In the genomic region with DNA sequence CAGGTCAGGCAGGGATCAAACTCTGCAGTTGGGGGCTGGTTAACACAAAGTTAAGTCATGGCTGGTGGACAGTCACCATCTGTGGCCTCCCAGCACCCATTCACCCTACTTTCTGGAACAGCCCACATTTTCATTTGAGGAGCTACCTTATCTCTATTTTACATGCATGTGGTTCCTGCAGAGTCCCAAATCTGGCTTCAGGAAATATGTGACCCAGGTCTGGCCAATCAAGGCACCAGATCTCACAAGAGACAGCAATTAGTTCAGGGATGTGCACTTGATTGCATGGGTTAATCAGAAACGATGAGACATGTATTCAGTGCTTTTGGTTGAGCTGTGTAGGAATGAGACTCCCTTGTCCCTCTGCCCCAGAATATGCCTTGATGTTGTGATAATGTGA, we compare ENCODE assay signal across 11 cellular contexts.
"Had no signal": no experiment of that assay in that cellular context is flagged by ENCODE, and none has a peak within 500 bp of the region (broad histone marks: within the 10 kb centered on the region; RNA-seq: fewer than 3 reads in every experiment).

No MANE protein-coding gene starts in this region.

- ATAC-seq: GM23338, HCT116 had no signal

- H3K4me3 ChIP-seq: GM23248, GM23338, HAP-1 had no signal

- H3K4me2 ChIP-seq: GM23338 had no signal

- H3K9me3 ChIP-seq: HAP-1 had no signal

- DNase-seq: GM23248, GOT3, H7, H9, HCEC 1CT, HFFc6 had no signal

- H3K27ac ChIP-seq: GM23248 had no signal

- FAIRE-seq: H1, H54 had no signal

- H3K4me1 ChIP-seq: HAP-1 had no signal

- H3K9ac ChIP-seq: GM23248 had no signal

- H2AFZ ChIP-seq: GM23248, GM23338 had no signal

- H3K36me3 ChIP-seq: HAP-1 had no signal
